Comparison of ENCODE assay signal across 28 cellular contexts in genomic region chr9:72538926-72539702, GRCh38. TPM values are rescaled to one million over a fixed set of nuclear protein-coding genes. Genes with fewer than 3 reads are reported as not detected.
DNase-seq lines count a peak whose midpoint lies in the region; ATAC-seq and TF ChIP-seq lines count a peak whose summit lies in the region.
"Had no signal": no experiment of that assay in that cellular context is flagged by ENCODE, and none has a peak within 500 bp of the region (broad histone marks: within the 10 kb centered on the region; RNA-seq: fewer than 3 reads in every experiment).

No MANE protein-coding gene starts in this region.

- H3K27ac ChIP-seq in HCT116 (ENCODE audit: low read depth, low read length): no peak overlapping the region
- peak overlapping the region; percentile 95 for H3K27ac ChIP-seq in mammary epithelial cell (ENCODE audit: insufficient read depth, low read depth, low read length)
- H3K27ac ChIP-seq: BLaER1 treated with 17β-estradiol and CSF1 and Interleukin-3, amounts not matched to agents 10 nM and 100 nM; HL-60 had no signal

- ATAC-seq in HCT116: no peak
- ATAC-seq in GM19351 (IDR thresholded peaks at IDR 0.05; ENCODE audit: unreplicated experiment): no peak
- no peak for ATAC-seq in HG03520 (IDR thresholded peaks at IDR 0.05; ENCODE audit: unreplicated experiment)
- ATAC-seq: activated CD8-positive, alpha-beta T cell treated with anti-CD3 and anti-CD28 coated beads for 36 hours; HepG2; mucosa of descending colon; right cardiac atrium had no signal

- intact Hi-C loops in HCT116 (cut with micrococcal nuclease): no loop called here
- intact Hi-C loops in mammary epithelial cell (cut with micrococcal nuclease): no loop called here

- WGBS in mammary epithelial cell (ENCODE audit: low coverage, missing lambda C conversion rate): 90% methylated on average over 4 of the region's 4 CpGs

- H3K79me2 ChIP-seq in HCT116 (ENCODE audit: insufficient read depth, low read length): no peaks in the 10 kb centered on the region
- H3K79me2 ChIP-seq in mammary epithelial cell (ENCODE audit: insufficient read depth, low read length): no peaks in the 10 kb centered on the region

- POLR2A ChIA-PET in HCT116 (lab: Charles Lee): no interaction called here

- dilution Hi-C loops in mammary epithelial cell (cut with HindIII; ENCODE audit: low sequenced_read_pairs): loop anchor here (10.0 kb wide), 1 partner anchor 46 kb away; no protein-coding TSS in a partner anchor

- no peaks in the 10 kb centered on the region for H3K9me2 ChIP-seq in HCT116 (ENCODE audit: insufficient read depth)

- peak overlapping the region; percentile 73 for H2AFZ ChIP-seq in HCT116 (ENCODE audit: low read depth, low read length, poor library complexity, severe bottlenecking)
- no peak overlapping the region for H2AFZ ChIP-seq in mammary epithelial cell (ENCODE audit: low read depth, low read length)

- H3K9me3 ChIP-seq in HCT116 (ENCODE audit: control insufficient read depth in 1 of 2, insufficient read depth in 1 of 2, low read depth in 1 of 2, low read length in 2 of 2): no peaks in the 10 kb centered on the region
- H3K9me3 ChIP-seq in mammary epithelial cell (replicated peaks; ENCODE audit: insufficient read depth, low read length): peaks cover 8% of the 10 kb centered on the region
- H3K9me3 ChIP-seq: Caco-2, lower lobe of right lung, mucosa of descending colon, pancreas had no signal

- TF ChIP-seq CTCF in HCT116 (IDR thresholded peaks at IDR 0.05 in 2 of 3, conservative IDR thresholded peaks at IDR 0.05 in 1 of 3; ENCODE audit: borderline replicate concordance in 1 of 3, insufficient read depth in 1 of 3, low read depth in 2 of 3, low read length in 2 of 3): no peak
- TF ChIP-seq CTCF in mammary epithelial cell (conservative IDR thresholded peaks at IDR 0.05 in 1 of 2, IDR thresholded peaks at IDR 0.05 in 1 of 2; ENCODE audit: extremely low read depth in 1 of 2, insufficient read depth in 1 of 2, low read depth in 1 of 2, low read length in 2 of 2): no peak

- peaks cover 14 to 40% of the 10 kb centered on the region in 2 experiments; a peak in 3 of 4 replicates for H3K4me1 ChIP-seq in HCT116 (ENCODE audit: control insufficient read depth in 1 of 2, insufficient read depth in 2 of 2, low read length in 2 of 2)
- H3K4me1 ChIP-seq in mammary epithelial cell (ENCODE audit: insufficient read depth, low read length): peaks cover 34% of the 10 kb centered on the region
- H3K4me1 ChIP-seq: Caco-2 had no signal

- in situ Hi-C loops in mammary epithelial cell (cut with MboI; ENCODE audit: low sequenced_read_pairs in 2 of 2): no loop called here

- H3K4me3 ChIP-seq in HCT116 (replicated peaks in 1 of 2; ENCODE audit: low read depth in 1 of 2, low read length in 2 of 2) (no peak overlapping the region), mammary epithelial cell (replicated peaks in 1 of 3; ENCODE audit: insufficient read depth in 1 of 3, low read depth in 2 of 3, low read length in 3 of 3) (no peak overlapping the region)
- H3K4me3 ChIP-seq: BLaER1 treated with 17β-estradiol and CSF1 and Interleukin-3, amounts not matched to agents 10 nM and 100 nM; lower lobe of right lung; mucosa of descending colon; pancreas had no signal

- DNase-seq in Daoy (ENCODE audit: low read depth) (peak; percentile 54), HCT116 (ENCODE audit: low read depth, low spot score) (no peak), mammary epithelial cell (peak; percentile 20), lung microvascular endothelial cell (ENCODE audit: low read depth in 2 of 2) (peak; percentile 21 to 49), hypothalamus (lab: John Stamatoyannopoulos, UW) (no peak), SKM-1 treated with dmso at 0.1 percent for 144 hours (lab: John Stamatoyannopoulos, UW; ENCODE audit: unreplicated experiment) (no peak)
- DNase-seq: activated CD8-positive, alpha-beta T cell treated with anti-CD3 and anti-CD28 coated beads for 36 hours; activated effector memory CD4-positive, alpha-beta T cell treated with Interleukin-2 at 50 U/mL for 16 hours; Caco-2; head of caudate nucleus; kidney glomerular epithelial cell; lower lobe of right lung; mucosa of descending colon; NCI-H1048; NCI-H1694; NCI-H510A; pancreas; right cardiac atrium; SHP77; stimulated activated CD4-positive, alpha-beta T cell treated with anti-CD3 and anti-CD28 coated beads, Interleukin-2, amount 100 ng/mL, for 48 hours; T1000 had no signal

- H3K4me2 ChIP-seq in HCT116 (ENCODE audit: low read length) (no peak overlapping the region; the same call in 1 of the 2 replicates), mammary epithelial cell (ENCODE audit: insufficient read depth, low read depth, low read length) (no peak overlapping the region)
- H3K4me2 ChIP-seq: BLaER1 treated with 17β-estradiol and CSF1 and Interleukin-3, amounts not matched to agents 10 nM and 100 nM had no signal

- CTCF ChIA-PET in HCT116 (lab: Charles Lee) (no interaction called here), mammary epithelial cell (lab: Charles Lee; ENCODE audit: low non-redundant PET) (no interaction called here)

- no peak overlapping the region for H3K9ac ChIP-seq in HCT116 (ENCODE audit: low read length)
- H3K9ac ChIP-seq in mammary epithelial cell (ENCODE audit: insufficient read depth, low read length): no peak overlapping the region
- H3K9ac ChIP-seq: BLaER1 treated with 17β-estradiol and CSF1 and Interleukin-3, amounts not matched to agents 10 nM and 100 nM had no signal

- no peaks in the 10 kb centered on the region for H3K36me3 ChIP-seq in HCT116 (ENCODE audit: control insufficient read depth in 1 of 2, insufficient read depth in 2 of 2, low read length in 2 of 2)
- H3K36me3 ChIP-seq in mammary epithelial cell (ENCODE audit: insufficient read depth, low read length): no peaks in the 10 kb centered on the region
- H3K36me3 ChIP-seq: lower lobe of right lung, pancreas had no signal

- no peak for TF ChIP-seq RAD21 in HCT116 (IDR thresholded peaks at IDR 0.05; ENCODE audit: low read depth)

- BruUV-seq in HCT116 (replicated peaks; lab: Mats Ljungman, UMichigan) (no TSS peak), mammary epithelial cell (replicated peaks; lab: Mats Ljungman, UMichigan) (no TSS peak)

- H3K27me3 ChIP-seq in HCT116 (ENCODE audit: insufficient read depth, low read length): no peaks in the 10 kb centered on the region
- H3K27me3 ChIP-seq in mammary epithelial cell (ENCODE audit: insufficient read depth, low read length): no peaks in the 10 kb centered on the region
- H3K27me3 ChIP-seq: BLaER1 treated with 17β-estradiol and CSF1 and Interleukin-3, amounts not matched to agents 10 nM and 100 nM; pancreas had no signal

- H4K20me1 ChIP-seq in HCT116 (ENCODE audit: insufficient read depth): no peaks in the 10 kb centered on the region
- H4K20me1 ChIP-seq in mammary epithelial cell (ENCODE audit: insufficient read depth, low read length): no peaks in the 10 kb centered on the region
- H4K20me1 ChIP-seq: BLaER1 treated with 17β-estradiol and CSF1 and Interleukin-3, amounts not matched to agents 10 nM and 100 nM had no signal

- TF ChIP-seq POLR2A in HCT116 (IDR thresholded peaks at IDR 0.05; ENCODE audit: borderline replicate concordance, extremely low read depth, insufficient read depth, insufficient read length): no peak

- RAD21 ChIA-PET in HCT116 (lab: Charles Lee; ENCODE audit: low non-redundant PET in 1 of 2, low total read pairs in 2 of 2, uncharacterized antibody in 2 of 2, unreplicated experiment in 2 of 2): no interaction called here

TF ChIP-seq in HCT116, 20 proteins besides CTCF, POLR2A, EP300 and RAD21 (continues in another document):
- TF ChIP-seq ZNF274 (IDR thresholded peaks at IDR 0.05; ENCODE audit: low read depth, low read length): no peak
- TF ChIP-seq EZH2phosphoT487 (IDR thresholded peaks at IDR 0.05; ENCODE audit: borderline replicate concordance): no peak
- no peak for TF ChIP-seq TCF7L2 (IDR thresholded peaks at IDR 0.05; ENCODE audit: borderline replicate concordance, extremely low read depth, insufficient read depth, insufficient read length)
- TF ChIP-seq ZFX (IDR thresholded peaks at IDR 0.05): no peak
- no peak for TF ChIP-seq REST (IDR thresholded peaks at IDR 0.05; ENCODE audit: low read depth)
- no peak for TF ChIP-seq CEBPB (IDR thresholded peaks at IDR 0.05; ENCODE audit: low read depth)
- no peak for TF ChIP-seq CBX3 (IDR thresholded peaks at IDR 0.05; ENCODE audit: low read depth)
- no peak for TF ChIP-seq YY1 (IDR thresholded peaks at IDR 0.05; ENCODE audit: extremely low read depth, insufficient replicate concordance, low read depth, low read length)
- no peak for TF ChIP-seq EZH2 (IDR thresholded peaks at IDR 0.05)
- TF ChIP-seq JUND (IDR thresholded peaks at IDR 0.05): no peak
- no peak for TF ChIP-seq SRF (IDR thresholded peaks at IDR 0.05; ENCODE audit: low read depth)
- no peak for TF ChIP-seq ELF1 (IDR thresholded peaks at IDR 0.05; ENCODE audit: borderline replicate concordance, low read depth)

RNA-seq across cellular contexts. Expression of gene TMC1, which starts 17.7 kb away (rescaled TPM):
- not detected in 2 replicates for total RNA-seq in Daoy (2014; rRNA removed; shearing (Covaris generic))
- total RNA-seq in HCT116 (2021; ENCODE audit: unreplicated experiment) (0.57 TPM), mammary epithelial cell (not detected), lung microvascular endothelial cell (0.20 and 0.22 TPM in 2 replicates)
- polyA plus RNA-seq in HCT116 (2012): 0.64 and 0.77 TPM in 2 replicates
- 0.06 TPM for polyA plus RNA-seq in mammary epithelial cell
- not detected for polyA minus RNA-seq in mammary epithelial cell
- total RNA-seq: Caco-2, LHCN-M2, lower lobe of right lung, pancreas had no signal
- polyA plus RNA-seq: endothelial cell of umbilical vein, pancreas had no signal

Comparison
In these comparisons a context has a peak if more than half of its experiments do, and no peak if none do; other contexts are left out.
1. DNase-seq: peak in Daoy (single experiment), mammary epithelial cell (single experiment) and lung microvascular endothelial cell (2 of 2); none in HCT116 (single experiment), hypothalamus (0 of 51) and SKM-1 treated with dmso at 0.1 percent for 144 hours (single experiment).